Comparison of ENCODE assay signal across 8 cellular contexts in genomic region chr5:54902817-54903473, GRCh38.
A peak's percentile ranks its signal among the peaks of the same experiment; 100 is the strongest.
DNase-seq lines count a peak whose midpoint lies in the region; ATAC-seq lines count a peak whose summit lies in the region.
"Had no signal": no experiment of that assay in that cellular context is flagged by ENCODE, and none has a peak within 500 bp of the region (broad histone marks: within the 10 kb centered on the region; RNA-seq: fewer than 3 reads in every experiment).

No MANE protein-coding gene starts in this region.

- peaks cover 18% of the 10 kb centered on the region for H3K4me1 Mint-ChIP-seq in activated naive CD8-positive, alpha-beta T cell treated with anti-CD3 and anti-CD28 coated beads for 36 hours

- peaks cover 1% of the 10 kb centered on the region for H3K36me3 Mint-ChIP-seq in activated naive CD8-positive, alpha-beta T cell treated with anti-CD3 and anti-CD28 coated beads for 36 hours

- H3K27me3 Mint-ChIP-seq in activated naive CD8-positive, alpha-beta T cell treated with anti-CD3 and anti-CD28 coated beads for 36 hours = peaks cover 55% of the 10 kb centered on the region

- in situ Hi-C loops in G401 (cut with HindIII; ENCODE audit: low sequenced_read_pairs) = no loop called here

- ATAC-seq in GM18861 (IDR thresholded peaks at IDR 0.05; ENCODE audit: unreplicated experiment) = peak; percentile 100

- no peaks in the 10 kb centered on the region for H3K9me3 Mint-ChIP-seq in activated naive CD8-positive, alpha-beta T cell treated with anti-CD3 and anti-CD28 coated beads for 36 hours

- DNase-seq in H4 (ENCODE audit: low spot score) = peak; percentile 74
- peak; percentile 96 for DNase-seq in MV-4-11 (lab: John Stamatoyannopoulos, UW)
- peak; percentile 60 for DNase-seq in activated naive CD8-positive, alpha-beta T cell treated with anti-CD3 and anti-CD28 coated beads for 36 hours
- peak; percentile 26 to 28 for DNase-seq in stimulated activated CD4-positive, alpha-beta T cell treated with anti-CD3 and anti-CD28 coated beads, Interleukin-2, amount 100 ng/mL, for 48 hours
- no peak for DNase-seq in middle frontal gyrus (ENCODE audit: extremely low spot score, low spot score)
- no peak for DNase-seq in G401 (ENCODE audit: low spot score)
- DNase-seq: left cardiac atrium had no signal

- H3K27ac Mint-ChIP-seq in activated naive CD8-positive, alpha-beta T cell treated with anti-CD3 and anti-CD28 coated beads for 36 hours = no peak overlapping the region

- H3K4me3 Mint-ChIP-seq in activated naive CD8-positive, alpha-beta T cell treated with anti-CD3 and anti-CD28 coated beads for 36 hours = peak overlapping the region; percentile 48

Comparison
In these comparisons a context has a peak if more than half of its experiments do, and no peak if none do; other contexts are left out.
1. DNase-seq: peak in H4 (single experiment), MV-4-11 (single experiment), activated naive CD8-positive, alpha-beta T cell treated with anti-CD3 and anti-CD28 coated beads for 36 hours (single experiment) and stimulated activated CD4-positive, alpha-beta T cell treated with anti-CD3 and anti-CD28 coated beads, Interleukin-2, amount 100 ng/mL, for 48 hours (2 of 2); none in middle frontal gyrus (single experiment) and G401 (single experiment).